Comparison of ENCODE assay signal across 10 cellular contexts in genomic region chr1:23553206-23553895, GRCh38. TPM values are rescaled to one million over a fixed set of nuclear protein-coding genes. Genes with fewer than 3 reads are reported as not detected.
DNase-seq lines count a peak whose midpoint lies in the region; ATAC-seq and TF ChIP-seq lines count a peak whose summit lies in the region.
"Had no signal": no experiment of that assay in that cellular context is flagged by ENCODE, and none has a peak within 500 bp of the region (broad histone marks: within the 10 kb centered on the region; RNA-seq: fewer than 3 reads in every experiment).

No MANE protein-coding gene starts in this region.

- H3K27ac ChIP-seq in transverse colon: peak overlapping the region; percentile 96 to 98 (median 96)

- H3K36me3 Mint-ChIP-seq in activated naive CD4-positive, alpha-beta T cell treated with anti-CD3 and anti-CD28 coated beads, Interleukin-2, amount 10 ng/mL, durations not matched to agents 7 days and 5 days: peaks cover 12% of the 10 kb centered on the region
- no peaks in the 10 kb centered on the region for H3K36me3 Mint-ChIP-seq in activated naive CD8-positive, alpha-beta T cell
- H3K36me3 Mint-ChIP-seq in memory B cell (peaks cover 3% of the 10 kb centered on the region), chondrocyte (ENCODE audit: low read depth) (peaks cover 8% of the 10 kb centered on the region)

- peaks cover 28% of the 10 kb centered on the region for H3K27me3 Mint-ChIP-seq in activated naive CD4-positive, alpha-beta T cell treated with anti-CD3 and anti-CD28 coated beads, Interleukin-2, amount 10 ng/mL, durations not matched to agents 7 days and 5 days
- no peaks in the 10 kb centered on the region for H3K27me3 Mint-ChIP-seq in activated naive CD8-positive, alpha-beta T cell
- H3K27me3 Mint-ChIP-seq in memory B cell (no peaks in the 10 kb centered on the region), chondrocyte (ENCODE audit: low read depth) (no peaks in the 10 kb centered on the region)

- WGBS in transverse colon (ENCODE audit: low coverage in 1 of 2), 2 donors: 78 to 92% methylated on average over 5 to 11 of the region's 11 CpGs

- no peak for TF ChIP-seq EP300 in transverse colon (IDR thresholded peaks at IDR 0.05; ENCODE audit: low read depth)

- intact Hi-C loops in transverse colon (cut with DNase I; ENCODE audit: low total_unique reads): no loop called here

- no peak for DNase-seq in activated naive CD4-positive, alpha-beta T cell treated with anti-CD3 and anti-CD28 coated beads, Interleukin-2, amount 10 ng/mL, durations not matched to agents 7 days and 5 days
- DNase-seq in activated naive CD4-positive, alpha-beta T cell treated with Interleukin-2 at 50 U/mL for 16 hours: no peak
- no peak for DNase-seq in memory B cell (ENCODE audit: low spot score in 2 of 2)
- DNase-seq in transverse colon: no peak
- no peak for DNase-seq in GM10248 (ENCODE audit: extremely low spot score)
- no peak for DNase-seq in DMS79 treated with DMSO at 0.1 percent for 48 hours (lab: John Stamatoyannopoulos, UW)
- DNase-seq in chondrocyte (ENCODE audit: low spot score): no peak
- DNase-seq: NCI-H510A; stimulated activated CD4-positive, alpha-beta T cell treated with anti-CD3 and anti-CD28 coated beads, Interleukin-15, amount 100 ng/mL, for 24 hours had no signal

- no peaks in the 10 kb centered on the region for H3K9me3 ChIP-seq in transverse colon

- H3K4me1 Mint-ChIP-seq in activated naive CD4-positive, alpha-beta T cell treated with anti-CD3 and anti-CD28 coated beads, Interleukin-2, amount 10 ng/mL, durations not matched to agents 7 days and 5 days: peaks cover 49% of the 10 kb centered on the region
- H3K4me1 Mint-ChIP-seq in activated naive CD8-positive, alpha-beta T cell (ENCODE audit: low read depth): peaks cover 49% of the 10 kb centered on the region
- H3K4me1 Mint-ChIP-seq in memory B cell (peaks cover 45% of the 10 kb centered on the region), chondrocyte (ENCODE audit: low read depth) (peaks cover 38% of the 10 kb centered on the region)

- CTCF ChIA-PET in activated naive CD4-positive, alpha-beta T cell treated with anti-CD3 and anti-CD28 coated beads, Interleukin-2, amount 10 ng/mL, durations not matched to agents 7 days and 5 days (lab: Charles Lee): interaction anchor here (0.8 to 22.3 kb wide), 5 partner anchors 8 to 81 kb away, joined by 3 to 715 read pairs (median 11); no protein-coding TSS in a partner anchor
- CTCF ChIA-PET in GM10248 (lab: Yijun Ruan, JAX): interaction anchor here (1.1 to 24.9 kb wide), 5 partner anchors 7 to 82 kb away, joined by 3 to 858 read pairs (median 8); no protein-coding TSS in a partner anchor

- H3K27ac Mint-ChIP-seq in activated naive CD4-positive, alpha-beta T cell treated with anti-CD3 and anti-CD28 coated beads, Interleukin-2, amount 10 ng/mL, durations not matched to agents 7 days and 5 days: peak overlapping the region; percentile 91
- peak overlapping the region; percentile 83 for H3K27ac Mint-ChIP-seq in activated naive CD8-positive, alpha-beta T cell
- H3K27ac Mint-ChIP-seq in memory B cell: peak overlapping the region; percentile 97
- H3K27ac Mint-ChIP-seq in chondrocyte (ENCODE audit: unreplicated experiment): no peak overlapping the region

- TF ChIP-seq CTCF in transverse colon (IDR thresholded peaks at IDR 0.05) (no peak), GM10248 (IDR thresholded peaks at IDR 0.05; ENCODE audit: control extremely low read depth, extremely low read depth, low read depth, missing control alignments) (no peak), chondrocyte (IDR thresholded peaks at IDR 0.05) (no peak)

- H3K4me3 Mint-ChIP-seq in activated naive CD4-positive, alpha-beta T cell treated with anti-CD3 and anti-CD28 coated beads, Interleukin-2, amount 10 ng/mL, durations not matched to agents 7 days and 5 days: peak overlapping the region; percentile 80
- H3K4me3 Mint-ChIP-seq in activated naive CD8-positive, alpha-beta T cell: peak overlapping the region; percentile 78
- peak overlapping the region; percentile 94 for H3K4me3 Mint-ChIP-seq in memory B cell
- no peak overlapping the region for H3K4me3 Mint-ChIP-seq in chondrocyte (ENCODE audit: unreplicated experiment)

- H3K9me3 Mint-ChIP-seq in activated naive CD4-positive, alpha-beta T cell treated with anti-CD3 and anti-CD28 coated beads, Interleukin-2, amount 10 ng/mL, durations not matched to agents 7 days and 5 days: no peaks in the 10 kb centered on the region
- H3K9me3 Mint-ChIP-seq in activated naive CD8-positive, alpha-beta T cell (ENCODE audit: low read depth): no peaks in the 10 kb centered on the region
- no peaks in the 10 kb centered on the region for H3K9me3 Mint-ChIP-seq in memory B cell
- H3K9me3 Mint-ChIP-seq in chondrocyte (ENCODE audit: low read depth): no peaks in the 10 kb centered on the region

- in situ Hi-C loops in transverse colon (cut with MboI; ENCODE audit: low pct_ligation_motif_present in 1 of 4, low pct_unique_long_range_greater_than_20kb in 1 of 4, low sequenced_read_pairs in 3 of 4): no loop called here

- no peak for ATAC-seq in memory B cell (ENCODE audit: low read depth)

- TF ChIP-seq POLR2A in transverse colon (IDR thresholded peaks at IDR 0.05): no peak

- POLR2A ChIA-PET in GM10248 (lab: Yijun Ruan, JAX): interaction anchor here (0.7 kb wide), 1 partner anchor 362 kb away, joined by 4 read pairs; no protein-coding TSS in a partner anchor

- H3K27me3 ChIP-seq in transverse colon: no peaks in the 10 kb centered on the region

- H3K4me1 ChIP-seq in transverse colon: peaks cover 14 to 52% (median 50%) of the 10 kb centered on the region in 4 donors

- H3K4me3 ChIP-seq in transverse colon: no peak overlapping the region

- H3K36me3 ChIP-seq in transverse colon: no peaks in the 10 kb centered on the region

RNA-seq across cellular contexts. Expression of gene ID3, which starts 6.0 kb away (rescaled TPM):
- total RNA-seq in transverse colon (100 to 1,000 TPM; 174 to 363 (median 253) TPM), chondrocyte (81.8 to 330 TPM (median 83.5 TPM) in 3 replicates)

RNA-seq across cellular contexts. Expression of gene E2F2, which starts 22.3 kb away (rescaled TPM):
- total RNA-seq in transverse colon: 10 to 100 TPM in 2 of 4 donors, 1 to 10 TPM in 2; 6.7 to 11.6 (median 8.9) TPM
- total RNA-seq in chondrocyte: 0.72 to 4.3 TPM (median 0.87 TPM) in 3 replicates
